ENCODE assay signal across 1 cellular context in the genomic region with DNA sequence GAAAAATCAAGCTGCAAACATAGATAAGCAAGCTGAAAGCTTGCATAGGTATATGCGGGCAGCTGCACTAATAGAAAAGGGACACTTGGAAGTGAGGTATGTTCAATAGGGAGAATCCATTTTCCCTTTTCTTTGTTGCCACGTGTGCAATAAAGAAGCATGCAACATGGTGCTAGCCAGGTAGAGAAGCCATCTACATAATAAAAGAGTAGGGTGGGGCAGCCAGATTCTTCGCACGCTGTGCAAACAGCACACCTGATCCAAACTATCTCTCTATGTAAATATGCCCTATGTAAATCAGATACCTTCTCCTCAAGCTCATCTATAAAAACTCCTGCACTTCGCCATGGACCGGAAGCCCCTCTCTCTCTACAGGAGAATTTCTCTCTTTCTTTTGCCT.
TF ChIP-seq lines count a peak whose summit lies in the region.

No MANE protein-coding gene starts in this region.

TF ChIP-seq in WTC11, 78 proteins besides CTCF, POLR2A, EP300 and RAD21 (continued from another document):
- TF ChIP-seq, protein P1, sequence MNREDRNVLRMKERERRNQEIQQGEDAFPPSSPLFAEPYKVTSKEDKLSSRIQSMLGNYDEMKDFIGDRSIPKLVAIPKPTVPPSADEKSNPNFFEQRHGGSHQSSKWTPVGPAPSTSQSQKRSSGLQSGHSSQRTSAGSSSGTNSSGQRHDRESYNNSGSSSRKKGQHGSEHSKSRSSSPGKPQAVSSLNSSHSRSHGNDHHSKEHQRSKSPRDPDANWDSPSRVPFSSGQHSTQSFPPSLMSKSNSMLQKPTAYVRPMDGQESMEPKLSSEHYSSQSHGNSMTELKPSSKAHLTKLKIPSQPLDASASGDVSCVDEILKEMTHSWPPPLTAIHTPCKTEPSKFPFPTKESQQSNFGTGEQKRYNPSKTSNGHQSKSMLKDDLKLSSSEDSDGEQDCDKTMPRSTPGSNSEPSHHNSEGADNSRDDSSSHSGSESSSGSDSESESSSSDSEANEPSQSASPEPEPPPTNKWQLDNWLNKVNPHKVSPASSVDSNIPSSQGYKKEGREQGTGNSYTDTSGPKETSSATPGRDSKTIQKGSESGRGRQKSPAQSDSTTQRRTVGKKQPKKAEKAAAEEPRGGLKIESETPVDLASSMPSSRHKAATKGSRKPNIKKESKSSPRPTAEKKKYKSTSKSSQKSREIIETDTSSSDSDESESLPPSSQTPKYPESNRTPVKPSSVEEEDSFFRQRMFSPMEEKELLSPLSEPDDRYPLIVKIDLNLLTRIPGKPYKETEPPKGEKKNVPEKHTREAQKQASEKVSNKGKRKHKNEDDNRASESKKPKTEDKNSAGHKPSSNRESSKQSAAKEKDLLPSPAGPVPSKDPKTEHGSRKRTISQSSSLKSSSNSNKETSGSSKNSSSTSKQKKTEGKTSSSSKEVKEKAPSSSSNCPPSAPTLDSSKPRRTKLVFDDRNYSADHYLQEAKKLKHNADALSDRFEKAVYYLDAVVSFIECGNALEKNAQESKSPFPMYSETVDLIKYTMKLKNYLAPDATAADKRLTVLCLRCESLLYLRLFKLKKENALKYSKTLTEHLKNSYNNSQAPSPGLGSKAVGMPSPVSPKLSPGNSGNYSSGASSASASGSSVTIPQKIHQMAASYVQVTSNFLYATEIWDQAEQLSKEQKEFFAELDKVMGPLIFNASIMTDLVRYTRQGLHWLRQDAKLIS (CRISPR knock-in tag; IDR thresholded peaks at IDR 0.05; ENCODE audit: borderline replicate concordance), result no peak
- no peak for TF ChIP-seq TCF7 (CRISPR knock-in tag; IDR thresholded peaks at IDR 0.05; ENCODE audit: low read depth)
TF ChIP-seq in WTC11: peak in this region for 3.
